8 cellular contexts compared by ENCODE assay signal in genomic region chr5:37717613-37718431, GRCh38.
DNase-seq lines count a peak whose midpoint lies in the region; ATAC-seq and TF ChIP-seq lines count a peak whose summit lies in the region.

No MANE protein-coding gene starts in this region.

- no peak overlapping the region for H3K9ac ChIP-seq in mesenchymal stem cell (ENCODE audit: low read length)

- DNase-seq in DMS 273 treated with DMSO at 0.1 percent for 48 hours (lab: John Stamatoyannopoulos, UW): peak; percentile 59
- peak; percentile 73 for DNase-seq in NCI-H2107 (lab: John Stamatoyannopoulos, UW)
- peak; percentile 92 for DNase-seq in astrocyte of the hippocampus (ENCODE audit: low read depth, low spot score)
- DNase-seq in mesenchymal stem cell: peak; percentile 92
- no peak for DNase-seq in omental fat pad (ENCODE audit: low spot score)
- DNase-seq in activated naive CD4-positive, alpha-beta T cell (lab: John Stamatoyannopoulos, UW): no peak
- DNase-seq in germinal center (ENCODE audit: low spot score): no peak

- peak overlapping the region; percentile 59 for H3K27ac ChIP-seq in mesenchymal stem cell (ENCODE audit: low read length, poor library complexity, severe bottlenecking)

- H2BK5ac ChIP-seq in mesenchymal stem cell (ENCODE audit: low read depth, low read length, poor library complexity, severe bottlenecking): no peak overlapping the region

- H2BK120ac ChIP-seq in mesenchymal stem cell (ENCODE audit: low read depth, low read length): no peak overlapping the region

- peaks cover 0 to 4% of the 10 kb centered on the region in 2 experiments for H3K36me3 ChIP-seq in mesenchymal stem cell (ENCODE audit: control insufficient read depth in 1 of 2, insufficient read depth in 2 of 2, low read depth in 1 of 2, low read length in 2 of 2)

- H3K23ac ChIP-seq in mesenchymal stem cell (ENCODE audit: low read length in 2 of 2): no peak overlapping the region

- peak overlapping the region in 1 of 2 experiments; percentile 51 for H2BK12ac ChIP-seq in mesenchymal stem cell (ENCODE audit: low read length in 2 of 2)

- H4K91ac ChIP-seq in mesenchymal stem cell (ENCODE audit: low read length): no peak overlapping the region

- no peak overlapping the region for H2AK5ac ChIP-seq in mesenchymal stem cell (ENCODE audit: low read length, severe bottlenecking)

- no peak overlapping the region for H3K4me2 ChIP-seq in mesenchymal stem cell (ENCODE audit: low read length, poor library complexity, severe bottlenecking)

- no peak overlapping the region for H4K8ac ChIP-seq in mesenchymal stem cell (ENCODE audit: low read length)

- no peaks in the 10 kb centered on the region for H3K79me1 ChIP-seq in mesenchymal stem cell (replicated peaks; ENCODE audit: low read length, poor library complexity, severe bottlenecking)

- no peak overlapping the region for H3K18ac ChIP-seq in mesenchymal stem cell (ENCODE audit: low read depth in 1 of 2, low read length in 2 of 2)

- no peak for TF ChIP-seq CTCF in omental fat pad (IDR thresholded peaks at IDR 0.05)

- H3K4me1 ChIP-seq in mesenchymal stem cell (ENCODE audit: control insufficient read depth, insufficient read depth, low read depth, low read length): peaks cover 2% of the 10 kb centered on the region

- no peaks in the 10 kb centered on the region for H3K9me3 ChIP-seq in mesenchymal stem cell (ENCODE audit: control insufficient read depth, low read length)

- 0% methylated on average over 7 of the region's 8 CpGs for WGBS in mesenchymal stem cell

- no peak for ATAC-seq in omental fat pad (ENCODE audit: low FRiP score)
- ATAC-seq in GM18502 (IDR thresholded peaks at IDR 0.05; ENCODE audit: poor library complexity, unreplicated experiment): no peak

- H3K14ac ChIP-seq in mesenchymal stem cell (ENCODE audit: low read length in 2 of 2): no peak overlapping the region

- no peak overlapping the region for H2AFZ ChIP-seq in mesenchymal stem cell (ENCODE audit: low read depth, low read length)

- H3K4me3 ChIP-seq in mesenchymal stem cell (ENCODE audit: insufficient read depth in 1 of 2, low read depth in 1 of 2, low read length in 2 of 2): no peak overlapping the region

- no peaks in the 10 kb centered on the region for H3K27me3 ChIP-seq in mesenchymal stem cell (ENCODE audit: control insufficient read depth in 1 of 2, insufficient read depth in 1 of 2, low read length in 2 of 2)

- no peak overlapping the region for H3K4ac ChIP-seq in mesenchymal stem cell (ENCODE audit: low read depth in 1 of 2, low read length in 2 of 2)

- H2BK15ac ChIP-seq in mesenchymal stem cell (ENCODE audit: low read depth, poor library complexity, severe bottlenecking): no peak overlapping the region

Comparison
In these comparisons a context has a peak if more than half of its experiments do, and no peak if none do; other contexts are left out.
1. DNase-seq: peak in DMS 273 treated with DMSO at 0.1 percent for 48 hours (single experiment), NCI-H2107 (single experiment), astrocyte of the hippocampus (single experiment) and mesenchymal stem cell (single experiment); none in omental fat pad (single experiment), activated naive CD4-positive, alpha-beta T cell (0 of 4) and germinal center (single experiment).